In genomic region chr6:106609699-106610098, GRCh38 we compare ENCODE assay signal across 8 cellular contexts. TPM values are rescaled to one million over a fixed set of nuclear protein-coding genes. Genes with fewer than 3 reads are reported as not detected.
DNase-seq lines count a peak whose midpoint lies in the region; ATAC-seq and TF ChIP-seq lines count a peak whose summit lies in the region.

No MANE protein-coding gene starts in this region.

- H2BK5ac ChIP-seq in mesenchymal stem cell (ENCODE audit: low read depth, low read length, poor library complexity, severe bottlenecking) = no peak overlapping the region

- POLR2A ChIA-PET in PC-9 (lab: Charles Lee; ENCODE audit: unreplicated experiment) = interaction anchor here (0.5 to 0.7 kb wide), 4 partner anchors 137 to 1524 kb away, joined by 3 to 7 read pairs (median 5); no protein-coding TSS in a partner anchor

- H3K18ac ChIP-seq in mesenchymal stem cell (ENCODE audit: low read depth in 1 of 2, low read length in 2 of 2) = no peak overlapping the region

- no peak overlapping the region for H3K27ac ChIP-seq in GM23248
- no peak overlapping the region for H3K27ac ChIP-seq in PC-9
- no peak overlapping the region for H3K27ac ChIP-seq in mesenchymal stem cell (ENCODE audit: low read length, poor library complexity, severe bottlenecking)

- H3F3A ChIP-seq in GM23248 (ENCODE audit: insufficient read depth) (no peaks in the 10 kb centered on the region), PC-9 (ENCODE audit: insufficient read depth, low read depth) (no peaks in the 10 kb centered on the region)

- H3K27me3 ChIP-seq in GM23248 (replicated peaks; ENCODE audit: insufficient read depth) (no peaks in the 10 kb centered on the region), PC-9 (ENCODE audit: insufficient read depth, low read depth) (no peaks in the 10 kb centered on the region), mesenchymal stem cell (ENCODE audit: control insufficient read depth in 1 of 2, insufficient read depth in 1 of 2, low read length in 2 of 2) (no peaks in the 10 kb centered on the region)

- WGBS in GM23248 (ENCODE audit: low coverage in 1 of 2, low lambda C conversion rate in 2 of 2, missing lambda C conversion rate in 2 of 2), 2 experiments = 77 to 81% methylated on average over 6 of the region's 6 CpGs
- WGBS in mesenchymal stem cell = 71% methylated on average over 6 of the region's 6 CpGs

- H3K4me3 Mint-ChIP-seq in activated T-helper 17 cell treated with anti-CD3 and anti-CD28 coated beads, Interleukin-2, amount 50 U/mL, for 72 hours = no peak overlapping the region

- H3K14ac ChIP-seq in mesenchymal stem cell (ENCODE audit: low read length in 2 of 2) = no peak overlapping the region

- H2AK5ac ChIP-seq in mesenchymal stem cell (ENCODE audit: low read length, severe bottlenecking) = no peak overlapping the region

- no peaks in the 10 kb centered on the region for H3K27me3 Mint-ChIP-seq in activated T-helper 17 cell treated with anti-CD3 and anti-CD28 coated beads, Interleukin-2, amount 50 U/mL, for 72 hours

- H2AFZ ChIP-seq in GM23248 (no peak overlapping the region), PC-9 (no peak overlapping the region), mesenchymal stem cell (ENCODE audit: low read depth, low read length) (no peak overlapping the region)

- intact Hi-C loops in PC-9 (cut with micrococcal nuclease; ENCODE audit: unreplicated experiment) = loop anchor here (2.0 kb wide), 1 partner anchor 189 kb away; no protein-coding TSS in a partner anchor

- H3K9me3 ChIP-seq in GM23248 (ENCODE audit: low read depth) = no peaks in the 10 kb centered on the region
- no peaks in the 10 kb centered on the region for H3K9me3 ChIP-seq in PC-9 (ENCODE audit: insufficient read depth, low read depth)
- H3K9me3 ChIP-seq in mesenchymal stem cell (ENCODE audit: control insufficient read depth, low read length) = no peaks in the 10 kb centered on the region

- H3K23ac ChIP-seq in mesenchymal stem cell (ENCODE audit: low read length in 2 of 2) = no peak overlapping the region

- no peaks in the 10 kb centered on the region for H3K36me3 ChIP-seq in GM23248 (ENCODE audit: low read depth)
- H3K36me3 ChIP-seq in PC-9 (ENCODE audit: low read depth) = 0 out of 2 replicates have a peak, but pooled peaks cover 12% of the 10 kb centered on the region
- H3K36me3 ChIP-seq in mesenchymal stem cell (ENCODE audit: control insufficient read depth in 1 of 2, insufficient read depth in 2 of 2, low read depth in 1 of 2, low read length in 2 of 2) = peaks cover 0 to 2% of the 10 kb centered on the region in 2 experiments

- in situ Hi-C loops in GM23248 (cut with MboI) = no loop called here

- no peak overlapping the region for H2BK15ac ChIP-seq in mesenchymal stem cell (ENCODE audit: low read depth, poor library complexity, severe bottlenecking)

- H3K4me2 ChIP-seq in GM23248 (ENCODE audit: unreplicated experiment) (no peak overlapping the region), PC-9 (no peak overlapping the region), mesenchymal stem cell (ENCODE audit: low read length, poor library complexity, severe bottlenecking) (no peak overlapping the region)

- H3K79me1 ChIP-seq in mesenchymal stem cell (replicated peaks; ENCODE audit: low read length, poor library complexity, severe bottlenecking) = peaks cover 4% of the 10 kb centered on the region

- H3K79me2 ChIP-seq in GM23248 (ENCODE audit: insufficient read depth) (no peaks in the 10 kb centered on the region), PC-9 (ENCODE audit: low read depth) (no peaks in the 10 kb centered on the region)

- ATAC-seq in GM21367 (IDR thresholded peaks at IDR 0.05; ENCODE audit: unreplicated experiment) = no peak
- ATAC-seq in activated T-helper 17 cell treated with anti-CD3 and anti-CD28 coated beads, Interleukin-2, amount 50 U/mL, for 72 hours (replicated peaks) = no peak

- no peaks in the 10 kb centered on the region for H3K9me2 ChIP-seq in GM23248 (ENCODE audit: insufficient read depth)
- no peaks in the 10 kb centered on the region for H3K9me2 ChIP-seq in PC-9 (ENCODE audit: insufficient read depth)

- no peaks in the 10 kb centered on the region for H3K9me3 Mint-ChIP-seq in activated T-helper 17 cell treated with anti-CD3 and anti-CD28 coated beads, Interleukin-2, amount 50 U/mL, for 72 hours

- TF ChIP-seq CTCF in PC-9 (conservative IDR thresholded peaks at IDR 0.05) = peak; percentile 66

- no TSS peak for BruUV-seq in PC-9 (replicated peaks; lab: Mats Ljungman, UMichigan)

- H4K91ac ChIP-seq in mesenchymal stem cell (ENCODE audit: low read length) = no peak overlapping the region

- no peaks in the 10 kb centered on the region for H4K20me1 ChIP-seq in GM23248 (ENCODE audit: insufficient read depth)
- H4K20me1 ChIP-seq in PC-9 (ENCODE audit: insufficient read depth) = no peaks in the 10 kb centered on the region

- H3K27ac Mint-ChIP-seq in activated T-helper 17 cell treated with anti-CD3 and anti-CD28 coated beads, Interleukin-2, amount 50 U/mL, for 72 hours = no peak overlapping the region

- DNase-seq in Ammon's horn (ENCODE audit: low spot score) = peak; percentile 22
- peak; percentile 32 for DNase-seq in GM23248
- DNase-seq in PC-9 = peak in 1 of 2 experiments; percentile 29
- DNase-seq in fibroblast of peridontal ligament (ENCODE audit: extremely low read depth) = peak; percentile 11
- DNase-seq in mesenchymal stem cell = no peak
- no peak for DNase-seq in stimulated activated naive CD4-positive, alpha-beta T cell (lab: John Stamatoyannopoulos, UW)

- no peaks in the 10 kb centered on the region for H3K4me1 ChIP-seq in GM23248 (ENCODE audit: insufficient read depth)
- no peaks in the 10 kb centered on the region for H3K4me1 ChIP-seq in PC-9 (replicated peaks; ENCODE audit: insufficient read depth)
- H3K4me1 ChIP-seq in mesenchymal stem cell (ENCODE audit: control insufficient read depth, insufficient read depth, low read depth, low read length) = no peaks in the 10 kb centered on the region

- no peak overlapping the region for H2BK120ac ChIP-seq in mesenchymal stem cell (ENCODE audit: low read depth, low read length)

- H3K36me3 Mint-ChIP-seq in activated T-helper 17 cell treated with anti-CD3 and anti-CD28 coated beads, Interleukin-2, amount 50 U/mL, for 72 hours (ENCODE audit: low read depth) = peaks cover 21% of the 10 kb centered on the region

- no peak overlapping the region for H3K4ac ChIP-seq in mesenchymal stem cell (ENCODE audit: low read depth in 1 of 2, low read length in 2 of 2)

- no peak overlapping the region for H2BK12ac ChIP-seq in mesenchymal stem cell (ENCODE audit: low read length in 2 of 2)

- H3K4me1 Mint-ChIP-seq in activated T-helper 17 cell treated with anti-CD3 and anti-CD28 coated beads, Interleukin-2, amount 50 U/mL, for 72 hours = peaks cover 19% of the 10 kb centered on the region

- H3K4me3 ChIP-seq in GM23248 (no peak overlapping the region), PC-9 (no peak overlapping the region), mesenchymal stem cell (ENCODE audit: insufficient read depth in 1 of 2, low read depth in 1 of 2, low read length in 2 of 2) (no peak overlapping the region)

- CTCF ChIA-PET in PC-9 (lab: Charles Lee) = interaction anchor here (0.5 to 0.7 kb wide), 5 partner anchors 31 to 297 kb away, joined by 3 to 4 read pairs (median 3); no protein-coding TSS in a partner anchor

- no peak overlapping the region for H4K8ac ChIP-seq in mesenchymal stem cell (ENCODE audit: low read length)

- H3K9ac ChIP-seq in GM23248 (no peak overlapping the region), mesenchymal stem cell (ENCODE audit: low read length) (no peak overlapping the region)

RNA-seq across cellular contexts. Expression of gene RTN4IP1, which starts 19.6 kb away (rescaled TPM):
- total RNA-seq in GM23248 (2014; rRNA removed; shearing (Covaris generic)) = 4.2 and 8.0 TPM in 2 replicates
- polyA plus RNA-seq in GM23248 (2016; fragmentation: Nextera tagmentation; extraction: Ambion mirVana) = 5.3 and 5.5 TPM in 2 replicates
- total RNA-seq in PC-9 (2021) = 8.1 and 10.0 TPM in 2 replicates
- polyA plus RNA-seq in mesenchymal stem cell (2013, experiment 1 of 2) = 5.4 TPM
- 5.9 TPM for polyA plus RNA-seq in mesenchymal stem cell (2013, experiment 2 of 2)
- total RNA-seq in activated T-helper 17 cell treated with anti-CD3 and anti-CD28 coated beads, Interleukin-2, amount 50 U/mL, for 72 hours = 1 to 10 TPM; 3.9 to 9.5 TPM

RNA-seq across cellular contexts. Expression of gene QRSL1, which starts 19.7 kb away (rescaled TPM):
- total RNA-seq in GM23248 (2014; rRNA removed; shearing (Covaris generic)) = 8.0 and 9.7 TPM in 2 replicates
- polyA plus RNA-seq in GM23248 (2016; fragmentation: Nextera tagmentation; extraction: Ambion mirVana) = 7.7 and 7.8 TPM in 2 replicates
- total RNA-seq in PC-9 (2021) = 11.7 and 13.4 TPM in 2 replicates
- polyA plus RNA-seq in mesenchymal stem cell (2013, experiment 1 of 2) = 6.5 TPM
- polyA plus RNA-seq in mesenchymal stem cell (2013, experiment 2 of 2) = 5.7 TPM
- 10 to 100 TPM; 10.9 to 18.2 TPM for total RNA-seq in activated T-helper 17 cell treated with anti-CD3 and anti-CD28 coated beads, Interleukin-2, amount 50 U/mL, for 72 hours

Comparison
In these comparisons a context has a peak if more than half of its experiments do, and no peak if none do; other contexts are left out.
1. DNase-seq: peak in Ammon's horn (single experiment), GM23248 (single experiment) and fibroblast of peridontal ligament (single experiment); none in mesenchymal stem cell (single experiment) and stimulated activated naive CD4-positive, alpha-beta T cell (0 of 6).